Comparison of ENCODE assay signal across 1 cellular context in the genomic region with DNA sequence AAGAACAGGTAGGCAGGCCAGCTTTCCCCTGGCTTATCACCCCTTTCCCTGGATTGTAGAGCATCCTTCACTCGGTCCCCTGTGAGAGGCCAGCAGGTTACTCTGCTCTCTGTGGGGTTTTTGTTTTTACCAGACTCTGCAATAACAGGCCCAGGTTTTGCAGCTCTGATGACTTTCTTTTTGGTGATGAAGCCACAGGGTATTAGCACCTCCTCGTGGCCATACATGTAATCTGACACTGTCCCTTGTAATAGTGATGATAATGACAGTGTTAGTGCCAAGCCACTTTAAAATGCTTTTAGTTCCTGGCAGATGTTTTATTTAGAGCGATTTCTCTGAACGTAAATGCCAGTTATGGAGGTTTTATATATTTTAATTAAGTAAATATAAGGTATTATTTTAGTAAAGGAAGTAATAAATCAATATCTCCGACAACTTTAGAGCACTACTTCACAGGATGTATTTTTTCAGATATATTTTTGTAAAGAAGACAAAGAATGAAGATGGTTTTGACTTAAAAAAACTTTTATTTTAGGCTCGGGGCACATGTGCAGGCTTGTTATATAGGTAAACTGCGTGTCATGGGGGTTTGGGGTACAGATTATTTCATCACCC.
TF ChIP-seq lines count a peak whose summit lies in the region.

No MANE protein-coding gene starts in this region.

TF ChIP-seq in endothelial cell of umbilical vein, 7 proteins besides CTCF, POLR2A, EP300 and RAD21 (continued from another document):
- no peak for TF ChIP-seq MAX (IDR thresholded peaks at IDR 0.05; ENCODE audit: insufficient read depth, insufficient read length)
